In genomic region chr16:12586701-12587100, GRCh38 we compare ENCODE assay signal across 29 cellular contexts.
"Had no signal": no experiment of that assay in that cellular context is flagged by ENCODE, and none has a peak within 500 bp of the region (broad histone marks: within the 10 kb centered on the region; RNA-seq: fewer than 3 reads in every experiment).

No MANE protein-coding gene starts in this region.

- H3K9me3 Mint-ChIP-seq: activated CD8-positive, alpha-beta T cell treated with anti-CD3 and anti-CD28 coated beads for 36 hours; activated naive CD4-positive, alpha-beta T cell treated with anti-CD3 and anti-CD28 coated beads, Interleukin-2, amount 50 U/mL, for 72 hours; activated T-helper 17 cell treated with anti-CD3 and anti-CD28 coated beads, Interleukin-2, amount 50 U/mL, for 72 hours had no signal

- H3K27me3 Mint-ChIP-seq: activated naive CD4-positive, alpha-beta T cell treated with anti-CD3 and anti-CD28 coated beads, Interleukin-2, amount 10 ng/mL, durations not matched to agents 7 days and 5 days; activated naive CD8-positive, alpha-beta T cell treated with anti-CD3 and anti-CD28 coated beads, Interleukin-2, amount 10 ng/mL, durations not matched to agents 7 days and 5 days had no signal

- H3K4me3 Mint-ChIP-seq: activated CD8-positive, alpha-beta T cell treated with anti-CD3 and anti-CD28 coated beads for 36 hours; activated naive CD4-positive, alpha-beta T cell treated with anti-CD3 and anti-CD28 coated beads, Interleukin-2, amount 10 ng/mL, durations not matched to agents 7 days and 5 days; activated naive CD8-positive, alpha-beta T cell treated with anti-CD3 and anti-CD28 coated beads, Interleukin-2, amount 10 ng/mL, durations not matched to agents 7 days and 5 days; activated T-helper 17 cell treated with anti-CD3 and anti-CD28 coated beads, Interleukin-2, amount 50 U/mL, for 72 hours; brain; dendritic cell treated with granulocyte-macrophage colony-stimulating factor and Interleukin-4, amounts not matched to agents 40 ng/mL and 50 ng/mL, for 4 days; endodermal cell; WTC11 had no signal

- H3K36me3 Mint-ChIP-seq: activated naive CD4-positive, alpha-beta T cell treated with anti-CD3 and anti-CD28 coated beads, Interleukin-2, amount 10 ng/mL, durations not matched to agents 7 days and 5 days; activated naive CD4-positive, alpha-beta T cell treated with anti-CD3 and anti-CD28 coated beads, Interleukin-2, amount 50 U/mL, for 72 hours; brain; WTC11 had no signal

- H3K4me1 ChIP-seq: ascending aorta, breast epithelium had no signal

- H3K36me3 ChIP-seq: ascending aorta, breast epithelium, cardiac muscle cell had no signal

- H3K4me1 Mint-ChIP-seq: activated naive CD8-positive, alpha-beta T cell treated with anti-CD3 and anti-CD28 coated beads, Interleukin-2, amount 10 ng/mL, durations not matched to agents 7 days and 5 days; brain had no signal

- H3K27me3 ChIP-seq: ascending aorta, breast epithelium, cardiac muscle cell, dorsolateral prefrontal cortex had no signal

- H3K4me3 ChIP-seq: ascending aorta, breast epithelium, cardiac muscle cell, coronary artery, dorsolateral prefrontal cortex had no signal

- FAIRE-seq: frontal cortex had no signal

- H3K9me3 ChIP-seq: ascending aorta had no signal

- ATAC-seq: activated CD4-positive, CD25-positive, alpha-beta regulatory T cell treated with anti-CD3 and anti-CD28 coated beads, Interleukin-2, amount 50 U/mL, for 24 hours; activated CD8-positive, alpha-beta T cell treated with anti-CD3 and anti-CD28 coated beads for 36 hours; activated naive CD4-positive, alpha-beta T cell treated with anti-CD3 and anti-CD28 coated beads, Interleukin-2, amount 50 U/mL, for 72 hours; activated T-helper 17 cell treated with anti-CD3 and anti-CD28 coated beads, Interleukin-2, amount 50 U/mL, for 72 hours; esophagus mucosa; WTC11 had no signal

- DNase-seq: activated CD4-positive, alpha-beta T cell treated with anti-CD3 and anti-CD28 coated beads for 48 hours; activated CD4-positive, alpha-beta T cell treated with anti-CD3 and anti-CD28 coated beads, Interleukin-2, amount 50 U/mL, for 1 hour; activated CD4-positive, alpha-beta T cell treated with anti-CD3 and anti-CD28 coated beads, Interleukin-2, amount 50 U/mL, for 48 hours; activated CD8-positive, alpha-beta T cell treated with anti-CD3 and anti-CD28 coated beads for 36 hours; activated gamma-delta T cell; activated naive CD4-positive, alpha-beta T cell; activated naive CD4-positive, alpha-beta T cell treated with anti-CD3 and anti-CD28 coated beads, Interleukin-2, amount 10 ng/mL, durations not matched to agents 7 days and 5 days; activated naive CD8-positive, alpha-beta T cell treated with anti-CD3 and anti-CD28 coated beads, Interleukin-2, amount 10 ng/mL, durations not matched to agents 7 days and 5 days; activated T-cell treated with anti-CD3 and anti-CD28 coated beads, Interleukin-2, amount 50 U/mL, for 1 hour; central memory CD4-positive, alpha-beta T cell; cerebellar nuclear complex; effector memory CD4-positive, alpha-beta T cell; foreskin fibroblast; T-helper 2 cell had no signal

- H3K27ac ChIP-seq: ascending aorta, breast epithelium, cardiac muscle cell, coronary artery, dorsolateral prefrontal cortex, VCaP had no signal

- H3K27ac Mint-ChIP-seq: activated CD8-positive, alpha-beta T cell treated with anti-CD3 and anti-CD28 coated beads for 36 hours; activated naive CD4-positive, alpha-beta T cell treated with anti-CD3 and anti-CD28 coated beads, Interleukin-2, amount 10 ng/mL, durations not matched to agents 7 days and 5 days; activated naive CD4-positive, alpha-beta T cell treated with anti-CD3 and anti-CD28 coated beads, Interleukin-2, amount 50 U/mL, for 72 hours; activated naive CD8-positive, alpha-beta T cell treated with anti-CD3 and anti-CD28 coated beads, Interleukin-2, amount 10 ng/mL, durations not matched to agents 7 days and 5 days; activated T-helper 17 cell treated with anti-CD3 and anti-CD28 coated beads, Interleukin-2, amount 50 U/mL, for 72 hours; brain; dendritic cell treated with granulocyte-macrophage colony-stimulating factor and Interleukin-4, amounts not matched to agents 40 ng/mL and 50 ng/mL, for 4 days; endodermal cell; WTC11 had no signal
